Comparison of ENCODE assay signal across 8 cellular contexts in genomic region chr6:30721198-30722024, GRCh38. TPM values are rescaled to one million over a fixed set of nuclear protein-coding genes. Genes with fewer than 3 reads are reported as not detected.
DNase-seq lines count a peak whose midpoint lies in the region; ATAC-seq lines count a peak whose summit lies in the region.

No MANE protein-coding gene starts in this region.

- ATAC-seq in HG03025 (IDR thresholded peaks at IDR 0.05; ENCODE audit: low FRiP score, unreplicated experiment): peak; percentile 26

- in situ Hi-C loops in G401 (cut with HindIII; ENCODE audit: low sequenced_read_pairs): no loop called here

- peak; percentile 88 for DNase-seq in G401 (ENCODE audit: low spot score)
- peak; percentile 90 for DNase-seq in NCI-H510A treated with DMSO at 0.1 percent for 48 hours (lab: John Stamatoyannopoulos, UW)
- peak; percentile 94 to 97 for DNase-seq in activated CD4-positive, alpha-beta T cell treated with anti-CD3 and anti-CD28 coated beads for 24 hours (ENCODE audit: low read depth in 2 of 2)
- DNase-seq in cerebellum (ENCODE audit: low spot score): peak; percentile 93
- peak; percentile 93 for DNase-seq in kidney tubule cell (ENCODE audit: low spot score)
- peak; percentile 90 to 95 for DNase-seq in stimulated activated CD4-positive, alpha-beta T cell treated with anti-CD3 and anti-CD28 coated beads, Interleukin-15, amount 100 ng/mL, for 48 hours (ENCODE audit: low read depth in 2 of 2)
- DNase-seq in HPDE6-E6E7 (ENCODE audit: extremely low spot score): no peak

RNA-seq across cellular contexts. Expression of gene TUBB, which starts 1.3 kb away (rescaled TPM):
- total RNA-seq in G401 (2014; rRNA removed; shearing (Covaris generic)): 456 and 575 TPM in 2 replicates
- total RNA-seq in cerebellum: 608 TPM

RNA-seq across cellular contexts. Expression of gene MDC1, which starts 4.3 kb away (rescaled TPM):
- 2.5 and 14.3 TPM in 2 replicates for total RNA-seq in G401 (2014; rRNA removed; shearing (Covaris generic))
- total RNA-seq in cerebellum: 9.5 TPM

RNA-seq across cellular contexts. Expression of gene FLOT1, which starts 21.1 kb away (rescaled TPM):
- 170 and 172 TPM in 2 replicates for total RNA-seq in G401 (2014; rRNA removed; shearing (Covaris generic))
- 35.7 TPM for total RNA-seq in cerebellum

RNA-seq across cellular contexts. Expression of gene IER3, which starts 22.9 kb away (rescaled TPM):
- 257 and 297 TPM in 2 replicates for total RNA-seq in G401 (2014; rRNA removed; shearing (Covaris generic))
- 4.5 TPM for total RNA-seq in cerebellum

RNA-seq across cellular contexts. Expression of gene NRM, which starts 30.6 kb away (rescaled TPM):
- total RNA-seq in G401 (2014; rRNA removed; shearing (Covaris generic)): 2.6 and 8.8 TPM in 2 replicates
- total RNA-seq in cerebellum: 9.2 TPM
